In the genomic region with DNA sequence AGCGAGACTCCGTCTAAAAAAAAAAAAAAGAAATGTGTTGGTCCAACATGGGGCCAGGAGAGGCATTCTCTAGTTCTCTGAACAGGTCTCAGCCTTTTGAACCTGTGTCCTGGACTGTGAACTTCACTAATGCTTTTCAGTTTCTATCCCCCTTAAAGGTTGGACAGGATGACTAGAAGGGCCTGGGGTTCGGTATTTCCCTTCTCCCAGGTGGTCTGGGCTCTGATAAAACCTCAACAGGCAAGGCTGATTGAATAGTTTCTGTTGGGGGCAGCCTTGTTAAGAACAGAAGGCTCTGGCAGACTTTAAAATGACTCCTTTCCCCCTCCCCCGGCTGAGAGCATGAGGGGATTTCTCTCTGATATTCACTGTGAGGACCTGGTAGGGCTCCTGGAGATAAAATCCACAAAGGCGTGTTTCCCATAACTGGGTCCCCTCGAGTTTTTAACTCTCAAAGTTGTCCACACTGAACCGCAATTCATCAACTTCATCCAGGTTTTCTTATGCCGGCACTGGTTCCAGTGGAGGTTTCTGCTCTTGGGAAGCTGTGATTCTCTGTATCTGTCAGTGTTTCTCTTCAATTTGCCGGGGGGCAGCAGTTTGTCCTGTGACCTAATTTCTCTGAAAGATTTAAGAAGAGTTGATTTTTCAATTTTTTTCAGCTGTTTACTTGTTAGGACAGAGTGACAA, we compare ENCODE assay signal across 18 cellular contexts.
DNase-seq lines count a peak whose midpoint lies in the region; ATAC-seq, FAIRE-seq and TF ChIP-seq lines count a peak whose summit lies in the region.
"Had no signal": no experiment of that assay in that cellular context is flagged by ENCODE, and none has a peak within 500 bp of the region (broad histone marks: within the 10 kb centered on the region; RNA-seq: fewer than 3 reads in every experiment).

No MANE protein-coding gene starts in this region.

- TF ChIP-seq RAD21 in HepG2 (CRISPR knock-in tag; IDR thresholded peaks at IDR 0.05) = no peak

- BruUV-seq in HepG2 (replicated peaks; lab: Mats Ljungman, UMichigan) = no TSS peak

- TF ChIP-seq EP300 in HepG2 (IDR thresholded peaks at IDR 0.05; ENCODE audit: low read depth in 2 of 2, low read length in 2 of 2) = no peak
- TF ChIP-seq EP300 in HepG2 (CRISPR knock-in tag; IDR thresholded peaks at IDR 0.05; ENCODE audit: borderline replicate concordance) = no peak

- H3K9me3 ChIP-seq in HepG2 (ENCODE audit: low read length) = no peaks in the 10 kb centered on the region
- H3K9me3 ChIP-seq: MG63 had no signal

- ATAC-seq in left ventricle myocardium superior = no peak
- no peak for ATAC-seq in HepG2
- ATAC-seq in HG02981 (IDR thresholded peaks at IDR 0.05; ENCODE audit: unreplicated experiment) = no peak
- ATAC-seq: A549 had no signal

- no peak overlapping the region for H3K27ac ChIP-seq in HepG2 (ENCODE audit: extremely low read length, insufficient read depth, low read length)
- H3K27ac ChIP-seq: A549 had no signal

- intact Hi-C loops in cardiac septum (cut with DNase I) = no loop called here
- intact Hi-C loops in left ventricle myocardium superior (cut with micrococcal nuclease) = no loop called here
- intact Hi-C loops in activated CD4-positive, alpha-beta memory T cell treated with anti-CD3 and anti-CD28 coated beads for 36 hours (cut with micrococcal nuclease) = no loop called here
- intact Hi-C loops in HepG2 (cut with micrococcal nuclease; ENCODE audit: unreplicated experiment) = no loop called here

- peaks cover 23% of the 10 kb centered on the region for H3K4me1 ChIP-seq in HepG2 (ENCODE audit: insufficient read depth, low read length)

- in situ Hi-C loops in HepG2 (cut with HindIII; ENCODE audit: extremely low pct_ligation_motif_present, low pct_unique_long_range_greater_than_20kb) = no loop called here

- H3K27ac Mint-ChIP-seq in activated CD4-positive, alpha-beta memory T cell treated with anti-CD3 and anti-CD28 coated beads for 36 hours = no peak overlapping the region
- no peak overlapping the region for H3K27ac Mint-ChIP-seq in type B pancreatic cell
- H3K27ac Mint-ChIP-seq in HFFc6 = no peak overlapping the region

- peaks cover 10% of the 10 kb centered on the region; the same call in 1 of the 2 replicates for H4K20me1 ChIP-seq in HepG2 (ENCODE audit: insufficient read depth, low read length)

- no peaks in the 10 kb centered on the region for H3K9me3 Mint-ChIP-seq in activated CD4-positive, alpha-beta memory T cell treated with anti-CD3 and anti-CD28 coated beads for 36 hours
- H3K9me3 Mint-ChIP-seq in type B pancreatic cell = peaks cover 6% of the 10 kb centered on the region
- no peaks in the 10 kb centered on the region for H3K9me3 Mint-ChIP-seq in HFFc6

- H3K4me2 ChIP-seq in HepG2 (ENCODE audit: low read depth, low read length) = no peak overlapping the region
- H3K4me2 ChIP-seq: A549 had no signal

- TF ChIP-seq CTCF in HepG2 (CRISPR knock-in tag; IDR thresholded peaks at IDR 0.05) (no peak), type B pancreatic cell (conservative IDR thresholded peaks at IDR 0.05) (no peak), HFFc6 (IDR thresholded peaks at IDR 0.05) (no peak)

- no peak overlapping the region for H2AFZ ChIP-seq in HepG2 (ENCODE audit: low read length)

- peaks cover 2% of the 10 kb centered on the region for H3K36me3 Mint-ChIP-seq in activated CD4-positive, alpha-beta memory T cell treated with anti-CD3 and anti-CD28 coated beads for 36 hours
- no peaks in the 10 kb centered on the region for H3K36me3 Mint-ChIP-seq in type B pancreatic cell
- no peaks in the 10 kb centered on the region for H3K36me3 Mint-ChIP-seq in HFFc6 (ENCODE audit: low read depth)
- H3K36me3 Mint-ChIP-seq: CD14-positive monocyte had no signal

- H3K27me3 Mint-ChIP-seq in activated CD4-positive, alpha-beta memory T cell treated with anti-CD3 and anti-CD28 coated beads for 36 hours = peaks cover 19% of the 10 kb centered on the region
- H3K27me3 Mint-ChIP-seq in type B pancreatic cell (no peaks in the 10 kb centered on the region), HFFc6 (ENCODE audit: insufficient read depth) (peaks cover 10% of the 10 kb centered on the region)

- 40% methylated on average over 9 of the region's 9 CpGs for WGBS in HepG2 (ENCODE audit: low lambda C conversion rate)

- H3K27me3 ChIP-seq in HepG2 (ENCODE audit: control insufficient read depth in 1 of 2, insufficient read depth in 2 of 2, low read length in 2 of 2) = peaks cover 3 to 32% of the 10 kb centered on the region in 2 experiments; a peak in 4 of 5 replicates

- no peak overlapping the region for H3K9ac ChIP-seq in HepG2 (ENCODE audit: insufficient read depth, low read depth, low read length)

- POLR2A ChIA-PET in activated CD4-positive, alpha-beta memory T cell treated with anti-CD3 and anti-CD28 coated beads for 36 hours (lab: Charles Lee) = no interaction called here
- POLR2A ChIA-PET in HepG2 (lab: Yijun Ruan, JAX) = no interaction called here

- no peaks in the 10 kb centered on the region for H3K4me1 Mint-ChIP-seq in activated CD4-positive, alpha-beta memory T cell treated with anti-CD3 and anti-CD28 coated beads for 36 hours (ENCODE audit: low read depth)
- H3K4me1 Mint-ChIP-seq in type B pancreatic cell (ENCODE audit: unreplicated experiment) (peaks cover 25% of the 10 kb centered on the region), HFFc6 (ENCODE audit: low read depth) (no peaks in the 10 kb centered on the region)

- no peak overlapping the region for H3K4me3 Mint-ChIP-seq in activated CD4-positive, alpha-beta memory T cell treated with anti-CD3 and anti-CD28 coated beads for 36 hours
- H3K4me3 Mint-ChIP-seq in type B pancreatic cell (no peak overlapping the region), HFFc6 (no peak overlapping the region)

- FAIRE-seq in HepG2 (lab: Jason Lieb, UNC) = no peak
- FAIRE-seq: A549, RCC 7860 had no signal

- TF ChIP-seq POLR2A in HepG2 (IDR thresholded peaks at IDR 0.05; ENCODE audit: insufficient read depth in 1 of 2, low read depth in 2 of 2, low read length in 2 of 2) = no peak

- CTCF ChIA-PET in activated CD4-positive, alpha-beta memory T cell treated with anti-CD3 and anti-CD28 coated beads for 36 hours (lab: Charles Lee) = no interaction called here
- CTCF ChIA-PET in HepG2 (lab: Yijun Ruan, JAX; ENCODE audit: low intra/inter-chr PET ratio, low total read pairs) = no interaction called here

- H3K4me3 ChIP-seq in HepG2 (replicated peaks in 1 of 3; ENCODE audit: insufficient read depth in 1 of 3, low read depth in 2 of 3, low read length in 3 of 3) = no peak overlapping the region
- H3K4me3 ChIP-seq: A549, MG63 had no signal

- no peaks in the 10 kb centered on the region for H3K36me3 ChIP-seq in HepG2 (replicated peaks in 1 of 2; ENCODE audit: control insufficient read depth in 1 of 2, insufficient read depth in 2 of 2, low read length in 2 of 2)
- H3K36me3 ChIP-seq: MG63 had no signal

- no peaks in the 10 kb centered on the region for H3K79me2 ChIP-seq in HepG2 (ENCODE audit: insufficient read depth, low read length)

- peak; percentile 27 for DNase-seq in cardiac septum (ENCODE audit: low spot score)
- DNase-seq in left ventricle myocardium superior = no peak
- peak; percentile 1 for DNase-seq in activated CD4-positive, alpha-beta memory T cell treated with anti-CD3 and anti-CD28 coated beads for 36 hours
- DNase-seq in HepG2 (ENCODE audit: low spot score) = no peak
- peak; percentile 37 for DNase-seq in type B pancreatic cell (ENCODE audit: extremely low spot score, unreplicated experiment)
- DNase-seq in HFFc6 = no peak
- DNase-seq in NCI-H345 (lab: John Stamatoyannopoulos, UW) = no peak
- DNase-seq: COR-L47, DMS153, MG63, NCI-H1092 treated with DMSO at 0.1 percent for 48 hours, NCI-H1694 treated with DMSO at 0.1 percent for 48 hours, NCI-H774, SHP77 had no signal

TF ChIP-seq in HepG2, 621 proteins besides CTCF, POLR2A, EP300 and RAD21:
- TF ChIP-seq ZMAT3 (CRISPR knock-in tag; conservative IDR thresholded peaks at IDR 0.05) (no peak), SCMH1 (CRISPR knock-in tag; IDR thresholded peaks at IDR 0.05; ENCODE audit: borderline replicate concordance) (no peak), ZNF441 (CRISPR knock-in tag; IDR thresholded peaks at IDR 0.05; ENCODE audit: borderline replicate concordance) (peak; percentile 57; the same call in 1 of the 2 replicates)

Comparison
In these comparisons a context has a peak if more than half of its experiments do, and no peak if none do; other contexts are left out.
1. DNase-seq: peak in cardiac septum (single experiment), activated CD4-positive, alpha-beta memory T cell treated with anti-CD3 and anti-CD28 coated beads for 36 hours (single experiment) and type B pancreatic cell (single experiment); none in left ventricle myocardium superior (single experiment), HepG2 (single experiment), HFFc6 (single experiment) and NCI-H345 (single experiment).